In the genomic region with DNA sequence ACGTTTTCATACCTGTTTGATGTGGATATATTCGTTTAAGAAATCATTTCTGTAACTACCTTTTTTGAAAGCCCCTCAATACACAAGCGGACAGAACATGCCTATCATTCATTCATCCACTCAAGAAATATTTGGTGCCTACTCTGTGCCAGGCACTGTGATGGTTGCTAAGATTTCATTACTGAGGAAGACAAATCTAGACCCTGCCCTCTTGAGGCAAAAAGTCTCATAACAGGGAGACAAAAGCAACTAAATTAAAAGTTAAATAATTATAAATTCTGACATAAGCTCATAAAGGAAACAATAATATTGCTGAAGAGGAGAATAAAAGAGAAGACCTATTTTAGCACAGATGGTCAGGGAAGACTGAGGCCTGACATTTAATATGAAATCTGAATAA, we compare ENCODE assay signal across 14 cellular contexts.
DNase-seq lines count a peak whose midpoint lies in the region; ATAC-seq, FAIRE-seq and TF ChIP-seq lines count a peak whose summit lies in the region.
"Had no signal": no experiment of that assay in that cellular context is flagged by ENCODE, and none has a peak within 500 bp of the region (broad histone marks: within the 10 kb centered on the region; RNA-seq: fewer than 3 reads in every experiment).

No MANE protein-coding gene starts in this region.

- no peak for ATAC-seq in PC-3
- no peak for ATAC-seq in T-cell (replicated peaks in 1 of 4)
- ATAC-seq: left lung, psoas muscle had no signal

- H3K27me3 Mint-ChIP-seq in MCF 10A (ENCODE audit: insufficient read depth, unreplicated experiment) = peaks cover 21% of the 10 kb centered on the region
- peaks cover 0 to 5% of the 10 kb centered on the region in 2 donors for H3K27me3 Mint-ChIP-seq in T-cell

- no peak overlapping the region for H3K4me3 Mint-ChIP-seq in MCF 10A (ENCODE audit: unreplicated experiment)
- no peak overlapping the region for H3K4me3 Mint-ChIP-seq in T-cell

- no peak overlapping the region for H3K27ac Mint-ChIP-seq in MCF 10A (ENCODE audit: low read depth, unreplicated experiment)
- no peak overlapping the region for H3K27ac Mint-ChIP-seq in T-cell

- H3K4me2 ChIP-seq in mammary epithelial cell (ENCODE audit: insufficient read depth, low read depth, low read length) (no peak overlapping the region), PC-3 (ENCODE audit: low read length) (no peak overlapping the region)

- intact Hi-C loops in MCF 10A (cut with micrococcal nuclease) = no loop called here
- intact Hi-C loops in mammary epithelial cell (cut with micrococcal nuclease) = no loop called here
- intact Hi-C loops in PC-3 (cut with micrococcal nuclease) = no loop called here
- intact Hi-C loops in kidney (cut with DNase I) = no loop called here

- no peaks in the 10 kb centered on the region for H3F3A ChIP-seq in PC-3 (ENCODE audit: low read length, unreplicated experiment)

- no peak overlapping the region for H3K9ac ChIP-seq in mammary epithelial cell (ENCODE audit: insufficient read depth, low read length)
- no peak overlapping the region for H3K9ac ChIP-seq in PC-3 (ENCODE audit: low read length)
- no peak overlapping the region for H3K9ac ChIP-seq in kidney (ENCODE audit: low read length in 2 of 2)

- dilution Hi-C loops in mammary epithelial cell (cut with HindIII; ENCODE audit: low sequenced_read_pairs) = no loop called here

- no peak for FAIRE-seq in urothelium cell line (lab: Jason Lieb, UNC)
- no peak for FAIRE-seq in kidney (lab: Jason Lieb, UNC)
- FAIRE-seq: GM18507 had no signal

- TF ChIP-seq CTCF in MCF 10A (IDR thresholded peaks at IDR 0.05; ENCODE audit: unreplicated experiment) (peak; percentile 45), mammary epithelial cell (conservative IDR thresholded peaks at IDR 0.05 in 1 of 2, IDR thresholded peaks at IDR 0.05 in 1 of 2; ENCODE audit: extremely low read depth in 1 of 2, insufficient read depth in 1 of 2, low read depth in 1 of 2, low read length in 2 of 2) (peak in 1 of 2 donors; percentile 41), PC-3 (conservative IDR thresholded peaks at IDR 0.05; ENCODE audit: low read depth, low read length) (peak; percentile 65), kidney (IDR thresholded peaks at IDR 0.05; ENCODE audit: borderline replicate concordance, extremely low read depth, insufficient read depth) (no peak)

- H3K36me3 Mint-ChIP-seq in MCF 10A (ENCODE audit: insufficient read depth, unreplicated experiment) = no peaks in the 10 kb centered on the region
- H3K36me3 Mint-ChIP-seq in T-cell = no peaks in the 10 kb centered on the region

- BruUV-seq in MCF 10A (replicated peaks; lab: Mats Ljungman, UMichigan) (no TSS peak), mammary epithelial cell (replicated peaks; lab: Mats Ljungman, UMichigan) (no TSS peak), PC-3 (replicated peaks; lab: Mats Ljungman, UMichigan) (no TSS peak)

- POLR2A ChIA-PET in MCF 10A (lab: Yijun Ruan, JAX) = interaction anchor here (0.7 to 0.8 kb wide), 2 partner anchors 8 to 204 kb away, joined by 3 read pairs; no protein-coding TSS in a partner anchor
- POLR2A ChIA-PET in PC-3 (lab: Charles Lee; ENCODE audit: unreplicated experiment) = no interaction called here
- POLR2A ChIA-PET in T-cell (lab: Charles Lee) = interaction anchor here in 1 of 2 donors (0.6 kb wide), 1 partner anchor 24 kb away, joined by 3 read pairs; no protein-coding TSS in a partner anchor

- peaks cover 2% of the 10 kb centered on the region for H3K27me3 ChIP-seq in mammary epithelial cell (ENCODE audit: insufficient read depth, low read length)
- no peaks in the 10 kb centered on the region for H3K27me3 ChIP-seq in PC-3 (ENCODE audit: low read length)
- H3K27me3 ChIP-seq: left lung had no signal

- H2AFZ ChIP-seq in mammary epithelial cell (ENCODE audit: low read depth, low read length) (no peak overlapping the region), PC-3 (ENCODE audit: low read length) (no peak overlapping the region)

- in situ Hi-C loops in mammary epithelial cell (cut with MboI; ENCODE audit: low sequenced_read_pairs in 2 of 2) = no loop called here

- DNase-seq in MCF 10A (ENCODE audit: unreplicated experiment) (peak; percentile 36), mammary epithelial cell (no peak), PC-3 (peak; percentile 34), fibroblast of peridontal ligament (ENCODE audit: extremely low read depth) (peak; percentile 18), urothelium cell line (ENCODE audit: low spot score) (peak; percentile 5), kidney (no peak), T-cell (no peak)
- no peak for DNase-seq in activated naive CD4-positive, alpha-beta T cell treated with Interleukin-2 at 50 U/mL for 16 hours
- DNase-seq: activated CD4-positive, CD25-positive, alpha-beta regulatory T cell treated with anti-CD3 and anti-CD28 coated beads, Interleukin-2, amount 50 U/mL, for 72 hours; activated naive CD4-positive, alpha-beta T cell; left lung; NCI-H1048; psoas muscle had no signal

- no peak overlapping the region for H3K27ac ChIP-seq in mammary epithelial cell (ENCODE audit: insufficient read depth, low read depth, low read length)
- no peak overlapping the region for H3K27ac ChIP-seq in PC-3 (ENCODE audit: low read length)
- no peak overlapping the region for H3K27ac ChIP-seq in kidney (ENCODE audit: low read depth in 2 of 2, low read length in 2 of 2)
- H3K27ac ChIP-seq: left lung, psoas muscle had no signal

- 46% methylated on average over 3 of the region's 3 CpGs for WGBS in mammary epithelial cell (ENCODE audit: low coverage, missing lambda C conversion rate)

- H3K4me3 ChIP-seq in mammary epithelial cell (replicated peaks in 1 of 3; ENCODE audit: insufficient read depth in 1 of 3, low read depth in 2 of 3, low read length in 3 of 3) (no peak overlapping the region), PC-3 (ENCODE audit: low read length) (no peak overlapping the region), kidney (ENCODE audit: low read length in 2 of 2) (no peak overlapping the region)
- H3K4me3 ChIP-seq: left lung, psoas muscle had no signal

- H4K20me1 ChIP-seq in mammary epithelial cell (ENCODE audit: insufficient read depth, low read length) (no peaks in the 10 kb centered on the region), PC-3 (ENCODE audit: low read length) (no peaks in the 10 kb centered on the region)

- no peaks in the 10 kb centered on the region for H3K9me3 Mint-ChIP-seq in MCF 10A (ENCODE audit: unreplicated experiment)
- no peaks in the 10 kb centered on the region for H3K9me3 Mint-ChIP-seq in T-cell

- CTCF ChIA-PET in MCF 10A (lab: Yijun Ruan, JAX) = interaction anchor here (0.6 to 1.3 kb wide), 9 partner anchors 8 to 600 kb away, joined by 3 to 6 read pairs (median 3); no protein-coding TSS in a partner anchor
- CTCF ChIA-PET in mammary epithelial cell (lab: Charles Lee; ENCODE audit: low non-redundant PET) = interaction anchor here (0.6 kb wide), 1 partner anchor 1110 kb away, joined by 4 read pairs; no protein-coding TSS in a partner anchor
- CTCF ChIA-PET in PC-3 (lab: Charles Lee) = interaction anchor here (0.6 to 0.7 kb wide), 5 partner anchors 62 to 1406 kb away, joined by 3 to 7 read pairs (median 3); a partner anchor contains a TSS
- CTCF ChIA-PET in T-cell (lab: Charles Lee) = no interaction called here

- no peaks in the 10 kb centered on the region for H3K9me2 ChIP-seq in PC-3 (replicated peaks; ENCODE audit: low read length)

- H3K4me1 Mint-ChIP-seq in MCF 10A (ENCODE audit: insufficient read depth, unreplicated experiment) = no peaks in the 10 kb centered on the region
- H3K4me1 Mint-ChIP-seq in T-cell = no peaks in the 10 kb centered on the region

- no peaks in the 10 kb centered on the region for H3K79me2 ChIP-seq in mammary epithelial cell (ENCODE audit: insufficient read depth, low read length)
- H3K79me2 ChIP-seq in PC-3 (ENCODE audit: low read length) = no peaks in the 10 kb centered on the region

- H3K4me1 ChIP-seq in mammary epithelial cell (ENCODE audit: insufficient read depth, low read length) (no peaks in the 10 kb centered on the region), PC-3 (ENCODE audit: insufficient read depth, low read length) (no peaks in the 10 kb centered on the region), kidney (ENCODE audit: control insufficient read depth in 1 of 2, insufficient read depth in 1 of 2, low read depth in 1 of 2, low read length in 2 of 2) (no peaks in the 10 kb centered on the region)
- H3K4me1 ChIP-seq: left lung, psoas muscle had no signal

- H3K36me3 ChIP-seq in mammary epithelial cell (ENCODE audit: insufficient read depth, low read length) = no peaks in the 10 kb centered on the region
- H3K36me3 ChIP-seq in PC-3 (ENCODE audit: low read depth, low read length) = no peaks in the 10 kb centered on the region
- no peaks in the 10 kb centered on the region for H3K36me3 ChIP-seq in kidney (ENCODE audit: control insufficient read depth in 1 of 2, insufficient read depth in 2 of 2, low read length in 2 of 2)
- H3K36me3 ChIP-seq: left lung had no signal

- H3K9me3 ChIP-seq in mammary epithelial cell (replicated peaks; ENCODE audit: insufficient read depth, low read length) = no peaks in the 10 kb centered on the region
- no peaks in the 10 kb centered on the region for H3K9me3 ChIP-seq in PC-3 (ENCODE audit: low read length)
- no peaks in the 10 kb centered on the region for H3K9me3 ChIP-seq in kidney (ENCODE audit: control insufficient read depth in 1 of 2, low read length in 2 of 2)
- H3K9me3 ChIP-seq: left lung, psoas muscle had no signal

Comparison
In these comparisons a context has a peak if more than half of its experiments do, and no peak if none do; other contexts are left out.
1. DNase-seq: peak in MCF 10A (single experiment), PC-3 (single experiment), fibroblast of peridontal ligament (single experiment) and urothelium cell line (single experiment); none in mammary epithelial cell (single experiment), kidney (single experiment), activated naive CD4-positive, alpha-beta T cell treated with Interleukin-2 at 50 U/mL for 16 hours (single experiment) and T-cell (0 of 34).
2. CTCF ChIA-PET loops: an anchor here in MCF 10A (0.6 to 1.3 kb wide), mammary epithelial cell (0.6 kb wide) and PC-3 (0.6 to 0.7 kb wide); none called in T-cell.